Comparison of ENCODE assay signal across 1 cellular context in genomic region chr6:37489697-37490336, GRCh38.
TF ChIP-seq lines count a peak whose summit lies in the region.

No MANE protein-coding gene starts in this region.

TF ChIP-seq in GM12878, 131 proteins besides CTCF, POLR2A, EP300 and RAD21 (continued from another document):
- TF ChIP-seq, protein P1, sequence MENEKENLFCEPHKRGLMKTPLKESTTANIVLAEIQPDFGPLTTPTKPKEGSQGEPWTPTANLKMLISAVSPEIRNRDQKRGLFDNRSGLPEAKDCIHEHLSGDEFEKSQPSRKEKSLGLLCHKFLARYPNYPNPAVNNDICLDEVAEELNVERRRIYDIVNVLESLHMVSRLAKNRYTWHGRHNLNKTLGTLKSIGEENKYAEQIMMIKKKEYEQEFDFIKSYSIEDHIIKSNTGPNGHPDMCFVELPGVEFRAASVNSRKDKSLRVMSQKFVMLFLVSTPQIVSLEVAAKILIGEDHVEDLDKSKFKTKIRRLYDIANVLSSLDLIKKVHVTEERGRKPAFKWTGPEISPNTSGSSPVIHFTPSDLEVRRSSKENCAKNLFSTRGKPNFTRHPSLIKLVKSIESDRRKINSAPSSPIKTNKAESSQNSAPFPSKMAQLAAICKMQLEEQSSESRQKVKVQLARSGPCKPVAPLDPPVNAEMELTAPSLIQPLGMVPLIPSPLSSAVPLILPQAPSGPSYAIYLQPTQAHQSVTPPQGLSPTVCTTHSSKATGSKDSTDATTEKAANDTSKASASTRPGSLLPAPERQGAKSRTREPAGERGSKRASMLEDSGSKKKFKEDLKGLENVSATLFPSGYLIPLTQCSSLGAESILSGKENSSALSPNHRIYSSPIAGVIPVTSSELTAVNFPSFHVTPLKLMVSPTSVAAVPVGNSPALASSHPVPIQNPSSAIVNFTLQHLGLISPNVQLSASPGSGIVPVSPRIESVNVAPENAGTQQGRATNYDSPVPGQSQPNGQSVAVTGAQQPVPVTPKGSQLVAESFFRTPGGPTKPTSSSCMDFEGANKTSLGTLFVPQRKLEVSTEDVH (IDR thresholded peaks at IDR 0.05; ENCODE audit: low read depth, partially characterized antibody), result no peak
- no peak for TF ChIP-seq KAT2A (conservative IDR thresholded peaks at IDR 0.05; ENCODE audit: control insufficient read depth, low read depth, low read length)
- TF ChIP-seq LARP7 (IDR thresholded peaks at IDR 0.05), result no peak
- no peak for TF ChIP-seq ZZZ3 (IDR thresholded peaks at IDR 0.05; ENCODE audit: control insufficient read depth, insufficient read length, low read depth)
- no peak for TF ChIP-seq ZNF24 (IDR thresholded peaks at IDR 0.05)
- no peak for TF ChIP-seq ETV6 (conservative IDR thresholded peaks at IDR 0.05 in 1 of 2, IDR thresholded peaks at IDR 0.05 in 1 of 2; ENCODE audit: borderline replicate concordance in 1 of 2, low read depth in 1 of 2)
- no peak for TF ChIP-seq SUPT20H (IDR thresholded peaks at IDR 0.05; ENCODE audit: borderline replicate concordance, control insufficient read depth, low read depth, low read length)
- TF ChIP-seq SREBF1 (IDR thresholded peaks at IDR 0.05; ENCODE audit: low read length), result no peak
- TF ChIP-seq ESRRA (IDR thresholded peaks at IDR 0.05; ENCODE audit: low read length), result no peak
- TF ChIP-seq, protein P2, sequence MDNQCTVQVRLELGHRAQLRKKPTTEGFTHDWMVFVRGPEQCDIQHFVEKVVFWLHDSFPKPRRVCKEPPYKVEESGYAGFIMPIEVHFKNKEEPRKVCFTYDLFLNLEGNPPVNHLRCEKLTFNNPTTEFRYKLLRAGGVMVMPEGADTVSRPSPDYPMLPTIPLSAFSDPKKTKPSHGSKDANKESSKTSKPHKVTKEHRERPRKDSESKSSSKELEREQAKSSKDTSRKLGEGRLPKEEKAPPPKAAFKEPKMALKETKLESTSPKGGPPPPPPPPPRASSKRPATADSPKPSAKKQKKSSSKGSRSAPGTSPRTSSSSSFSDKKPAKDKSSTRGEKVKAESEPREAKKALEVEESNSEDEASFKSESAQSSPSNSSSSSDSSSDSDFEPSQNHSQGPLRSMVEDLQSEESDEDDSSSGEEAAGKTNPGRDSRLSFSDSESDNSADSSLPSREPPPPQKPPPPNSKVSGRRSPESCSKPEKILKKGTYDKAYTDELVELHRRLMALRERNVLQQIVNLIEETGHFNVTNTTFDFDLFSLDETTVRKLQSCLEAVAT (IDR thresholded peaks at IDR 0.05), result no peak
- no peak for TF ChIP-seq CHD1 (IDR thresholded peaks at IDR 0.05; ENCODE audit: low read depth, low read length)
- TF ChIP-seq NFXL1 (IDR thresholded peaks at IDR 0.05; ENCODE audit: borderline replicate concordance), result no peak
- TF ChIP-seq, protein P3, sequence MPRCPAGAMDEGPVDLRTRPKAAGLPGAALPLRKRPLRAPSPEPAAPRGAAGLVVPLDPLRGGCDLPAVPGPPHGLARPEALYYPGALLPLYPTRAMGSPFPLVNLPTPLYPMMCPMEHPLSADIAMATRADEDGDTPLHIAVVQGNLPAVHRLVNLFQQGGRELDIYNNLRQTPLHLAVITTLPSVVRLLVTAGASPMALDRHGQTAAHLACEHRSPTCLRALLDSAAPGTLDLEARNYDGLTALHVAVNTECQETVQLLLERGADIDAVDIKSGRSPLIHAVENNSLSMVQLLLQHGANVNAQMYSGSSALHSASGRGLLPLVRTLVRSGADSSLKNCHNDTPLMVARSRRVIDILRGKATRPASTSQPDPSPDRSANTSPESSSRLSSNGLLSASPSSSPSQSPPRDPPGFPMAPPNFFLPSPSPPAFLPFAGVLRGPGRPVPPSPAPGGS (IDR thresholded peaks at IDR 0.05; ENCODE audit: borderline replicate concordance, insufficient read depth, low read depth, low read length, poor library complexity, severe bottlenecking), result no peak
